In genomic region chr16:77551352-77551751, GRCh38 we compare ENCODE assay signal across 21 cellular contexts.
DNase-seq lines count a peak whose midpoint lies in the region; ATAC-seq and TF ChIP-seq lines count a peak whose summit lies in the region.
"Had no signal": no experiment of that assay in that cellular context is flagged by ENCODE, and none has a peak within 500 bp of the region (broad histone marks: within the 10 kb centered on the region; RNA-seq: fewer than 3 reads in every experiment).

No MANE protein-coding gene starts in this region.

- peaks cover 1% of the 10 kb centered on the region for H3K9me3 Mint-ChIP-seq in activated naive CD4-positive, alpha-beta T cell treated with anti-CD3 and anti-CD28 coated beads for 36 hours
- H3K9me3 Mint-ChIP-seq in stimulated activated naive B cell treated with anti-CD40 and anti-IgM and Interleukin-4, amounts not matched to agents 10 μg/mL and 1 μg/mL and 100 μg/mL, for 72 hours: peaks cover 0 to 2% of the 10 kb centered on the region in 2 donors
- H3K9me3 Mint-ChIP-seq: CD4-positive, CD25-positive, alpha-beta regulatory T cell had no signal

- H3K36me3 Mint-ChIP-seq in activated naive CD4-positive, alpha-beta T cell treated with anti-CD3 and anti-CD28 coated beads for 36 hours (ENCODE audit: low read depth): no peaks in the 10 kb centered on the region
- no peaks in the 10 kb centered on the region for H3K36me3 Mint-ChIP-seq in stimulated activated naive B cell treated with anti-CD40 and anti-IgM and Interleukin-4, amounts not matched to agents 10 μg/mL and 1 μg/mL and 100 μg/mL, for 72 hours
- H3K36me3 Mint-ChIP-seq: CD4-positive, CD25-positive, alpha-beta regulatory T cell had no signal

- no peak overlapping the region for H3K4me3 Mint-ChIP-seq in activated naive CD4-positive, alpha-beta T cell treated with anti-CD3 and anti-CD28 coated beads for 36 hours
- H3K4me3 Mint-ChIP-seq in stimulated activated naive B cell treated with anti-CD40 and anti-IgM and Interleukin-4, amounts not matched to agents 10 μg/mL and 1 μg/mL and 100 μg/mL, for 72 hours: no peak overlapping the region
- H3K4me3 Mint-ChIP-seq: CD4-positive, CD25-positive, alpha-beta regulatory T cell had no signal

- no peak for ATAC-seq in GM19351 (IDR thresholded peaks at IDR 0.05; ENCODE audit: unreplicated experiment)
- no peak for ATAC-seq in stimulated activated naive B cell treated with anti-CD40 and anti-IgM and Interleukin-4, amounts not matched to agents 10 μg/mL and 1 μg/mL and 100 μg/mL, for 72 hours (replicated peaks)
- ATAC-seq: HepG2 had no signal

- H3K4me3 ChIP-seq in astrocyte of the cerebellum (ENCODE audit: low read depth, low read length): no peak overlapping the region
- H3K4me3 ChIP-seq in A673 (ENCODE audit: low read depth, low read length, poor library complexity, severe bottlenecking): no peak overlapping the region
- H3K4me3 ChIP-seq: SK-N-MC had no signal

- H3K4me1 Mint-ChIP-seq in activated naive CD4-positive, alpha-beta T cell treated with anti-CD3 and anti-CD28 coated beads for 36 hours (ENCODE audit: low read depth): peaks cover 2% of the 10 kb centered on the region
- H3K4me1 Mint-ChIP-seq in stimulated activated naive B cell treated with anti-CD40 and anti-IgM and Interleukin-4, amounts not matched to agents 10 μg/mL and 1 μg/mL and 100 μg/mL, for 72 hours: no peaks in the 10 kb centered on the region
- H3K4me1 Mint-ChIP-seq: CD4-positive, CD25-positive, alpha-beta regulatory T cell had no signal

- no peak for TF ChIP-seq CTCF in astrocyte of the cerebellum (IDR thresholded peaks at IDR 0.05; ENCODE audit: low read depth, low read length, missing control alignments)
- no peak for TF ChIP-seq CTCF in A673 (conservative IDR thresholded peaks at IDR 0.05; ENCODE audit: low read depth, low read length)

- H3K9me3 ChIP-seq in A673 (ENCODE audit: low read depth, low read length, poor library complexity, severe bottlenecking): no peaks in the 10 kb centered on the region
- H3K9me3 ChIP-seq: BE2C had no signal

- no peak overlapping the region for H3K27ac Mint-ChIP-seq in activated naive CD4-positive, alpha-beta T cell treated with anti-CD3 and anti-CD28 coated beads for 36 hours
- H3K27ac Mint-ChIP-seq in stimulated activated naive B cell treated with anti-CD40 and anti-IgM and Interleukin-4, amounts not matched to agents 10 μg/mL and 1 μg/mL and 100 μg/mL, for 72 hours: no peak overlapping the region
- H3K27ac Mint-ChIP-seq: CD4-positive, CD25-positive, alpha-beta regulatory T cell had no signal

- H3K36me3 ChIP-seq in A673 (ENCODE audit: insufficient read depth, low read length, poor library complexity, severe bottlenecking): no peaks in the 10 kb centered on the region
- H3K36me3 ChIP-seq: BE2C had no signal

- POLR2A ChIA-PET in A673 (lab: Charles Lee; ENCODE audit: low non-redundant PET): no interaction called here

- H3K27ac ChIP-seq in A673 (ENCODE audit: low read depth, low read length, poor library complexity, severe bottlenecking): no peak overlapping the region
- H3K27ac ChIP-seq: SK-N-MC had no signal

- CTCF ChIA-PET in A673 (lab: Charles Lee): no interaction called here
- CTCF ChIA-PET in activated naive CD4-positive, alpha-beta T cell treated with anti-CD3 and anti-CD28 coated beads for 36 hours (lab: Charles Lee): no interaction called here

- H3K27me3 ChIP-seq in A673 (replicated peaks; ENCODE audit: insufficient read depth, low read depth, low read length, poor library complexity): peaks cover 25% of the 10 kb centered on the region
- H3K27me3 ChIP-seq: BE2C had no signal

- H3K27me3 Mint-ChIP-seq in activated naive CD4-positive, alpha-beta T cell treated with anti-CD3 and anti-CD28 coated beads for 36 hours (ENCODE audit: low read depth): peaks cover 29% of the 10 kb centered on the region
- peaks cover 20 to 39% of the 10 kb centered on the region in 2 donors for H3K27me3 Mint-ChIP-seq in stimulated activated naive B cell treated with anti-CD40 and anti-IgM and Interleukin-4, amounts not matched to agents 10 μg/mL and 1 μg/mL and 100 μg/mL, for 72 hours
- H3K27me3 Mint-ChIP-seq: CD4-positive, CD25-positive, alpha-beta regulatory T cell had no signal

- intact Hi-C loops in A673 (cut with micrococcal nuclease; ENCODE audit: unreplicated experiment): no loop called here
- intact Hi-C loops in activated naive CD4-positive, alpha-beta T cell treated with anti-CD3 and anti-CD28 coated beads for 36 hours (cut with micrococcal nuclease): no loop called here

- no peaks in the 10 kb centered on the region for H3K4me1 ChIP-seq in A673 (ENCODE audit: insufficient read depth, low read length, poor library complexity, severe bottlenecking)
- H3K4me1 ChIP-seq: BE2C had no signal

- DNase-seq in GM03348 (ENCODE audit: low spot score) (peak; percentile 51), astrocyte of the cerebellum (ENCODE audit: low read depth) (peak; percentile 50), fibroblast of peridontal ligament (ENCODE audit: extremely low read depth) (peak; percentile 93), A673 (ENCODE audit: low spot score) (no peak)
- no peak for DNase-seq in activated naive CD4-positive, alpha-beta T cell treated with anti-CD3 and anti-CD28 coated beads for 36 hours
- DNase-seq in stimulated activated naive B cell treated with anti-CD40 and anti-IgM and Interleukin-4, amounts not matched to agents 10 μg/mL and 1 μg/mL and 100 μg/mL, for 72 hours: no peak
- DNase-seq: ACHN; BE2C; CD4-positive, CD25-positive, alpha-beta regulatory T cell; COR-L47; DMS 273 treated with DMSO at 0.1 percent for 48 hours; GF-D8; KBM-7; MV-4-11; NCI-H1694 treated with DMSO at 0.1 percent for 48 hours; NCI-H510A; NCI-H774; SHP77 had no signal

- in situ Hi-C loops in astrocyte of the cerebellum (cut with HindIII; ENCODE audit: low sequenced_read_pairs): no loop called here

- BruUV-seq in A673 (replicated peaks; lab: Mats Ljungman, UMichigan): no TSS peak

Comparison
In these comparisons a context has a peak if more than half of its experiments do, and no peak if none do; other contexts are left out.
1. DNase-seq: peak in GM03348 (single experiment), astrocyte of the cerebellum (single experiment) and fibroblast of peridontal ligament (single experiment); none in A673 (single experiment), activated naive CD4-positive, alpha-beta T cell treated with anti-CD3 and anti-CD28 coated beads for 36 hours (single experiment) and stimulated activated naive B cell treated with anti-CD40 and anti-IgM and Interleukin-4, amounts not matched to agents 10 μg/mL and 1 μg/mL and 100 μg/mL, for 72 hours (single experiment).